ENCODE assay signal across 19 cellular contexts in the genomic region with DNA sequence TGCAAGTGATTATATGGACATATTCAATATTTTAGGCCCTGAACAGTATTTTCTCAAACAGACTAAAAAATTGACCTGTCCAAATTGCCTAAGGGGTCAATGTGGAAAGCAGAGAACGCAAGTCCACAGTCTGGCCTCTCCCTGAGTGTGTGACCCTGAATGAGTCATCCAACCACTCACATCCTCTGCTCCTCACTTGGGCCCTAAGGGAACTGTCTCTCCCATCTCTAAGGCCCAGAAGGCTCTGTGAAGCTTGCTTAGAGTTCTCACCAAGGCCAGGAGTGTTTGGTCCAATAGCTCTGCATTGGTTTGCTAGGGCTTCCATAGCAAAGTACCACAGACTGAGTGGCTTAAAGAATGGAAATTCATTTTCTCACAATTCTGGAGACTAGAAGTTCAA.
A peak's percentile ranks its signal among the peaks of the same experiment; 100 is the strongest.
DNase-seq lines count a peak whose midpoint lies in the region; ATAC-seq and TF ChIP-seq lines count a peak whose summit lies in the region.
"Had no signal": no experiment of that assay in that cellular context is flagged by ENCODE, and none has a peak within 500 bp of the region (broad histone marks: within the 10 kb centered on the region; RNA-seq: fewer than 3 reads in every experiment).

No MANE protein-coding gene starts in this region.

- H3K4me3 ChIP-seq in choroid plexus epithelial cell (ENCODE audit: low read depth, low read length) (no peak overlapping the region), neuronal stem cell (ENCODE audit: low read length in 2 of 2) (no peak overlapping the region)
- no peak overlapping the region for H3K4me3 ChIP-seq in CD8-positive, alpha-beta T cell (ENCODE audit: low read depth, low read length)
- H3K4me3 ChIP-seq: GM23338, SJCRH30, transverse colon had no signal

- no peaks in the 10 kb centered on the region for H3K79me1 ChIP-seq in neuronal stem cell (ENCODE audit: low read depth, low read length)

- no peaks in the 10 kb centered on the region for H3K9me3 ChIP-seq in neuronal stem cell (replicated peaks in 1 of 2; ENCODE audit: control insufficient read depth in 2 of 2, insufficient read depth in 1 of 2, low read depth in 1 of 2, low read length in 2 of 2)
- no peaks in the 10 kb centered on the region for H3K9me3 ChIP-seq in CD8-positive, alpha-beta T cell (ENCODE audit: low read length)
- H3K9me3 ChIP-seq: BE2C, SJCRH30 had no signal

- H3K14ac ChIP-seq in neuronal stem cell (ENCODE audit: low read length): no peak overlapping the region

- no peaks in the 10 kb centered on the region for H3K4me1 ChIP-seq in neuronal stem cell (ENCODE audit: control insufficient read depth in 2 of 2, insufficient read depth in 1 of 2, low read depth in 1 of 2, low read length in 2 of 2)
- no peaks in the 10 kb centered on the region for H3K4me1 ChIP-seq in CD8-positive, alpha-beta T cell (ENCODE audit: insufficient read depth, low read length)
- H3K4me1 ChIP-seq: SJCRH30, transverse colon had no signal

- H3K4me2 ChIP-seq in neuronal stem cell (ENCODE audit: insufficient read depth, low read length, poor library complexity, severe bottlenecking): no peak overlapping the region
- H3K4me2 ChIP-seq: GM23338, KMS-11 had no signal

- H3K27ac Mint-ChIP-seq in CD8-positive, alpha-beta T cell: no peak overlapping the region
- H3K27ac Mint-ChIP-seq: activated CD8-positive, alpha-beta memory T cell treated with anti-CD3 and anti-CD28 coated beads, Interleukin-2, amount 10 ng/mL, durations not matched to agents 7 days and 5 days; GM23338; mesothelial cell of epicardium; stimulated activated memory B cell treated with anti-CD40 and anti-IgM and Interleukin-4, amounts not matched to agents 10 μg/mL and 1 μg/mL and 100 μg/mL, for 72 hours had no signal

- H3K18ac ChIP-seq in neuronal stem cell (ENCODE audit: low read length): no peak overlapping the region

- H3K27ac ChIP-seq in neuronal stem cell (replicated peaks; ENCODE audit: low read length): no peak overlapping the region
- no peak overlapping the region for H3K27ac ChIP-seq in CD8-positive, alpha-beta T cell (ENCODE audit: low read depth, low read length)
- H3K27ac ChIP-seq: HL-60, KMS-11, SJCRH30, transverse colon had no signal

- no peak overlapping the region for H3K4ac ChIP-seq in neuronal stem cell (ENCODE audit: low read length)

- no peak overlapping the region for H2BK5ac ChIP-seq in neuronal stem cell (ENCODE audit: low read length)

- H3K36me3 ChIP-seq in neuronal stem cell (replicated peaks in 1 of 2; ENCODE audit: control insufficient read depth in 2 of 2, insufficient read depth in 2 of 2, low read length in 2 of 2): no peaks in the 10 kb centered on the region
- no peaks in the 10 kb centered on the region for H3K36me3 ChIP-seq in CD8-positive, alpha-beta T cell (ENCODE audit: insufficient read depth, low read length)
- H3K36me3 ChIP-seq: BE2C, SJCRH30, transverse colon had no signal

- H3K27me3 Mint-ChIP-seq in CD8-positive, alpha-beta T cell (ENCODE audit: low read depth): peaks cover 22% of the 10 kb centered on the region
- H3K27me3 Mint-ChIP-seq: activated CD8-positive, alpha-beta memory T cell treated with anti-CD3 and anti-CD28 coated beads, Interleukin-2, amount 10 ng/mL, durations not matched to agents 7 days and 5 days had no signal

- H2AFZ ChIP-seq in neuronal stem cell (ENCODE audit: low read length): no peak overlapping the region
- H2AFZ ChIP-seq: GM23338 had no signal

- no peak for ATAC-seq in CD8-positive, alpha-beta T cell
- ATAC-seq: activated CD8-positive, alpha-beta memory T cell treated with anti-CD3 and anti-CD28 coated beads, Interleukin-2, amount 10 ng/mL, durations not matched to agents 7 days and 5 days; GM23338; stimulated activated memory B cell treated with anti-CD40 and anti-IgM and Interleukin-4, amounts not matched to agents 10 μg/mL and 1 μg/mL and 100 μg/mL, for 72 hours had no signal

- POLR2A ChIA-PET in CD8-positive, alpha-beta T cell (lab: Charles Lee): no interaction called here

- H2BK15ac ChIP-seq in neuronal stem cell (ENCODE audit: low read length): no peak overlapping the region

- H3K4me3 Mint-ChIP-seq in CD8-positive, alpha-beta T cell: no peak overlapping the region
- H3K4me3 Mint-ChIP-seq: activated CD8-positive, alpha-beta memory T cell treated with anti-CD3 and anti-CD28 coated beads, Interleukin-2, amount 10 ng/mL, durations not matched to agents 7 days and 5 days; GM23338; mesothelial cell of epicardium; stimulated activated memory B cell treated with anti-CD40 and anti-IgM and Interleukin-4, amounts not matched to agents 10 μg/mL and 1 μg/mL and 100 μg/mL, for 72 hours had no signal

- H2BK12ac ChIP-seq in neuronal stem cell (ENCODE audit: low read length): no peak overlapping the region

- peak; percentile 74 for DNase-seq in HCEC 1CT
- DNase-seq in NCI-H226: peak; percentile 65
- peak; percentile 18 for DNase-seq in choroid plexus epithelial cell (ENCODE audit: low read depth)
- DNase-seq in islet precursor cell: peak; percentile 73
- DNase-seq in cortex of kidney (lab: John Stamatoyannopoulos, UW): no peak
- DNase-seq in 8988T: no peak
- no peak for DNase-seq in neuronal stem cell (ENCODE audit: low spot score)
- no peak for DNase-seq in CD8-positive, alpha-beta T cell
- DNase-seq: activated CD8-positive, alpha-beta memory T cell treated with anti-CD3 and anti-CD28 coated beads, Interleukin-2, amount 10 ng/mL, durations not matched to agents 7 days and 5 days; BE2C; NCI-H146; NCI-H345; SJCRH30; transverse colon had no signal

- H3K27me3 ChIP-seq in neuronal stem cell (ENCODE audit: control insufficient read depth in 3 of 3, insufficient read depth in 3 of 3, low read depth in 1 of 3, low read length in 3 of 3): no peaks in the 10 kb centered on the region
- H3K27me3 ChIP-seq in CD8-positive, alpha-beta T cell (ENCODE audit: insufficient read depth, low read length): no peaks in the 10 kb centered on the region
- H3K27me3 ChIP-seq: BE2C, SJCRH30, transverse colon had no signal

- intact Hi-C loops in CD8-positive, alpha-beta T cell (cut with DNase I, micrococcal nuclease): no loop called here

- peaks cover 18% of the 10 kb centered on the region for H3K9me3 Mint-ChIP-seq in CD8-positive, alpha-beta T cell

- no peak overlapping the region for H2AK5ac ChIP-seq in neuronal stem cell (ENCODE audit: low read depth, low read length)

- no peak overlapping the region for H4K91ac ChIP-seq in neuronal stem cell (ENCODE audit: low read depth, low read length, poor library complexity)

- H3K4me1 Mint-ChIP-seq in CD8-positive, alpha-beta T cell (ENCODE audit: low read depth): no peaks in the 10 kb centered on the region
- H3K4me1 Mint-ChIP-seq: activated CD8-positive, alpha-beta memory T cell treated with anti-CD3 and anti-CD28 coated beads, Interleukin-2, amount 10 ng/mL, durations not matched to agents 7 days and 5 days; GM23338; mesothelial cell of epicardium; stimulated activated memory B cell treated with anti-CD40 and anti-IgM and Interleukin-4, amounts not matched to agents 10 μg/mL and 1 μg/mL and 100 μg/mL, for 72 hours had no signal

- H3K9ac ChIP-seq in neuronal stem cell (ENCODE audit: low read depth, low read length, poor library complexity): no peak overlapping the region
- H3K9ac ChIP-seq: KMS-11 had no signal

- no CpG with 5 or more reads among the region's 1 CpG for WGBS in neuronal stem cell (ENCODE audit: extremely low coverage in 2 of 2, insufficient read length in 2 of 2, insufficient replicate concordance in 1 of 2), 2 donors

- no peak for TF ChIP-seq CTCF in choroid plexus epithelial cell (conservative IDR thresholded peaks at IDR 0.05; ENCODE audit: low read depth, low read length)
- TF ChIP-seq CTCF in CD8-positive, alpha-beta T cell (IDR thresholded peaks at IDR 0.05): no peak

- H3K36me3 Mint-ChIP-seq in CD8-positive, alpha-beta T cell: no peaks in the 10 kb centered on the region
- H3K36me3 Mint-ChIP-seq: activated CD8-positive, alpha-beta memory T cell treated with anti-CD3 and anti-CD28 coated beads, Interleukin-2, amount 10 ng/mL, durations not matched to agents 7 days and 5 days; mesothelial cell of epicardium; stimulated activated memory B cell treated with anti-CD40 and anti-IgM and Interleukin-4, amounts not matched to agents 10 μg/mL and 1 μg/mL and 100 μg/mL, for 72 hours had no signal

- H3K23ac ChIP-seq in neuronal stem cell (ENCODE audit: low read depth, low read length, poor library complexity): no peak overlapping the region

- H2BK120ac ChIP-seq in neuronal stem cell (ENCODE audit: low read depth, low read length): no peak overlapping the region

- CTCF ChIA-PET in CD8-positive, alpha-beta T cell (lab: Charles Lee): no interaction called here

- H4K8ac ChIP-seq in neuronal stem cell (ENCODE audit: low read depth, low read length): no peak overlapping the region

Comparison
In these comparisons a context has a peak if more than half of its experiments do, and no peak if none do; other contexts are left out.
1. DNase-seq: peak in HCEC 1CT (single experiment), NCI-H226 (single experiment), choroid plexus epithelial cell (single experiment) and islet precursor cell (single experiment); none in cortex of kidney (single experiment), 8988T (single experiment), neuronal stem cell (single experiment) and CD8-positive, alpha-beta T cell (0 of 7).